2 cellular contexts compared by ENCODE assay signal in the genomic region with DNA sequence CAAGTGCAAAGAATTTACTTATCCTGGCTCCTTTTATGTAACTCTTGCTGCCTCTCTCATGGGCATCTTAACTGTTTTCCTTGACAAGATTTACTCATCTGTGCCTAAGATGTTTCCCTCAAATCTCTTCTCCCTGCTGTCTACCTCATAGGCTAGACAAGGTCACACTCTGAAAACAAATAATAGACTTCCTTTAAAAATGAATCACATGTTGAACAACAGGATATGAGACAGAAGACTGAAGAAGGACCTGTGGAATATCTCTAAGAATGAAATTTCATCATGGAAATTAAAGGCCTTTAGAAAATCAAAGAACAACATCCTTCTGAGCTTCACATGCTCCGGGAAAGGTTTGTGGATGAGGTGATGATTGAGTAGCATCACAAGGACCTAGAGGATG.
A peak's percentile ranks its signal among the peaks of the same experiment; 100 is the strongest.
TF ChIP-seq lines count a peak whose summit lies in the region.

No MANE protein-coding gene starts in this region.

TF ChIP-seq in IMR-90, 13 proteins besides CTCF, POLR2A, EP300 and RAD21:
- TF ChIP-seq CEBPB (IDR thresholded peaks at IDR 0.05; ENCODE audit: low read depth, low read length) (no peak), CHD1 (IDR thresholded peaks at IDR 0.05; ENCODE audit: low read depth, low read length) (no peak), MAFK (IDR thresholded peaks at IDR 0.05; ENCODE audit: low read depth, low read length) (no peak), FOS (IDR thresholded peaks at IDR 0.05; ENCODE audit: low read depth, low read length) (no peak), MXI1 (IDR thresholded peaks at IDR 0.05; ENCODE audit: borderline replicate concordance, low read depth, low read length) (no peak), RFX5 (IDR thresholded peaks at IDR 0.05; ENCODE audit: low read depth, low read length) (no peak), RCOR1 (IDR thresholded peaks at IDR 0.05; ENCODE audit: insufficient replicate concordance, low read length) (no peak), BHLHE40 (IDR thresholded peaks at IDR 0.05; ENCODE audit: low read depth, low read length) (no peak), MAZ (IDR thresholded peaks at IDR 0.05; ENCODE audit: borderline replicate concordance, low read depth, low read length) (no peak), SMC3 (IDR thresholded peaks at IDR 0.05; ENCODE audit: low read depth, low read length) (no peak), NFE2L2 (IDR thresholded peaks at IDR 0.05; ENCODE audit: low read depth, low read length) (no peak)
- TF ChIP-seq, protein P1, sequence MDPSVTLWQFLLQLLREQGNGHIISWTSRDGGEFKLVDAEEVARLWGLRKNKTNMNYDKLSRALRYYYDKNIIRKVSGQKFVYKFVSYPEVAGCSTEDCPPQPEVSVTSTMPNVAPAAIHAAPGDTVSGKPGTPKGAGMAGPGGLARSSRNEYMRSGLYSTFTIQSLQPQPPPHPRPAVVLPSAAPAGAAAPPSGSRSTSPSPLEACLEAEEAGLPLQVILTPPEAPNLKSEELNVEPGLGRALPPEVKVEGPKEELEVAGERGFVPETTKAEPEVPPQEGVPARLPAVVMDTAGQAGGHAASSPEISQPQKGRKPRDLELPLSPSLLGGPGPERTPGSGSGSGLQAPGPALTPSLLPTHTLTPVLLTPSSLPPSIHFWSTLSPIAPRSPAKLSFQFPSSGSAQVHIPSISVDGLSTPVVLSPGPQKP (IDR thresholded peaks at IDR 0.05; ENCODE audit: borderline replicate concordance, low read depth, low read length) = no peak
- TF ChIP-seq, protein P2, sequence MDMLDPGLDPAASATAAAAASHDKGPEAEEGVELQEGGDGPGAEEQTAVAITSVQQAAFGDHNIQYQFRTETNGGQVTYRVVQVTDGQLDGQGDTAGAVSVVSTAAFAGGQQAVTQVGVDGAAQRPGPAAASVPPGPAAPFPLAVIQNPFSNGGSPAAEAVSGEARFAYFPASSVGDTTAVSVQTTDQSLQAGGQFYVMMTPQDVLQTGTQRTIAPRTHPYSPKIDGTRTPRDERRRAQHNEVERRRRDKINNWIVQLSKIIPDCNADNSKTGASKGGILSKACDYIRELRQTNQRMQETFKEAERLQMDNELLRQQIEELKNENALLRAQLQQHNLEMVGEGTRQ (IDR thresholded peaks at IDR 0.05; ENCODE audit: low read depth, low read length) = no peak

TF ChIP-seq in endothelial cell of umbilical vein, 7 proteins besides CTCF, POLR2A, EP300 and RAD21:
- no peak for TF ChIP-seq GATA2 (IDR thresholded peaks at IDR 0.05; ENCODE audit: insufficient read depth, insufficient read length, low read depth, low read length)
- peak; percentile 81 for TF ChIP-seq FOS (IDR thresholded peaks at IDR 0.05; ENCODE audit: borderline replicate concordance, insufficient read depth, low read length)
- peak; percentile 56 for TF ChIP-seq JUN (IDR thresholded peaks at IDR 0.05; ENCODE audit: borderline replicate concordance, insufficient read depth, insufficient read length, low read depth)
